In genomic region chr9:127937046-127937382, GRCh38 we compare ENCODE assay signal across 8 cellular contexts. TPM values are rescaled to one million over a fixed set of nuclear protein-coding genes. Genes with fewer than 3 reads are reported as not detected.
DNase-seq lines count a peak whose midpoint lies in the region; ATAC-seq and TF ChIP-seq lines count a peak whose summit lies in the region.

No MANE protein-coding gene starts in this region.

- no peaks in the 10 kb centered on the region for H3K36me3 ChIP-seq in RWPE2 (ENCODE audit: low read depth)
- peaks cover 5% of the 10 kb centered on the region for H3K36me3 ChIP-seq in fibroblast of lung (ENCODE audit: control insufficient read depth, insufficient read depth, low read length)
- no peaks in the 10 kb centered on the region for H3K36me3 ChIP-seq in rectal smooth muscle tissue (ENCODE audit: control insufficient read depth, insufficient read depth, low read length)

- peaks cover 30% of the 10 kb centered on the region for H3K79me2 ChIP-seq in fibroblast of lung (ENCODE audit: control insufficient read depth, insufficient read depth, low read length)

- TF ChIP-seq CTCF in GM12865 (IDR thresholded peaks at IDR 0.05; ENCODE audit: insufficient read depth, low read depth, low read length, missing control alignments) (no peak), RWPE2 (IDR thresholded peaks at IDR 0.05; ENCODE audit: poor library complexity, severe bottlenecking) (no peak), fibroblast of lung (conservative IDR thresholded peaks at IDR 0.05 in 1 of 2, IDR thresholded peaks at IDR 0.05 in 1 of 2; ENCODE audit: low read depth in 1 of 2, low read length in 2 of 2) (no peak)

- H4K20me1 ChIP-seq in fibroblast of lung (ENCODE audit: control insufficient read depth, extremely low read depth, insufficient read depth, low read length) = no peaks in the 10 kb centered on the region

- H3K27ac ChIP-seq in RWPE2 (ENCODE audit: poor library complexity, severe bottlenecking) = peak overlapping the region; percentile 22
- H3K27ac ChIP-seq in fibroblast of lung (ENCODE audit: insufficient read depth, low read length) = peak overlapping the region; percentile 74
- H3K27ac ChIP-seq in rectal smooth muscle tissue (ENCODE audit: low read depth, low read length) = no peak overlapping the region

- H3K4me3 ChIP-seq in GM12865 (ENCODE audit: low read depth, low read length) (peak overlapping the region; percentile 71), RWPE2 (ENCODE audit: severe bottlenecking) (peak overlapping the region; percentile 62), fibroblast of lung (replicated peaks in 1 of 4; ENCODE audit: control extremely low read depth in 1 of 4, insufficient read depth in 1 of 4, low read depth in 3 of 4, low read length in 4 of 4) (peak overlapping the region; percentile 68 to 93 (median 77)), rectal smooth muscle tissue (ENCODE audit: low read length) (peak overlapping the region; percentile 69)

- DNase-seq in GM12865 (ENCODE audit: low read depth) (no peak), RWPE2 (ENCODE audit: low spot score) (no peak), fibroblast of lung (ENCODE audit: low read depth in 2 of 2) (no peak), A172 (ENCODE audit: low spot score) (no peak), OCI-M2 (lab: John Stamatoyannopoulos, UW; ENCODE audit: unreplicated experiment) (no peak), iPS-NIHi11 (ENCODE audit: low spot score) (no peak)

- peak overlapping the region; percentile 69 for H3K9ac ChIP-seq in fibroblast of lung (ENCODE audit: insufficient read depth, low read length)
- peak overlapping the region; percentile 33 for H3K9ac ChIP-seq in rectal smooth muscle tissue (ENCODE audit: low read length)

- H2AFZ ChIP-seq in fibroblast of lung (ENCODE audit: low read length) = peak overlapping the region; percentile 3

- H3K9me3 ChIP-seq in RWPE2 (ENCODE audit: severe bottlenecking) = no peaks in the 10 kb centered on the region
- no peaks in the 10 kb centered on the region for H3K9me3 ChIP-seq in fibroblast of lung (ENCODE audit: control insufficient read depth, insufficient read depth, low read depth, low read length)

- H3K27me3 ChIP-seq in RWPE2 (ENCODE audit: insufficient read depth, poor library complexity, severe bottlenecking) = no peaks in the 10 kb centered on the region
- no peaks in the 10 kb centered on the region for H3K27me3 ChIP-seq in fibroblast of lung (ENCODE audit: control insufficient read depth, insufficient read depth, low read length)
- H3K27me3 ChIP-seq in rectal smooth muscle tissue (ENCODE audit: control insufficient read depth, insufficient read depth, low read length) = no peaks in the 10 kb centered on the region

- H3K4me1 ChIP-seq in RWPE2 (ENCODE audit: insufficient read depth, poor library complexity, severe bottlenecking) (peaks cover 6% of the 10 kb centered on the region), fibroblast of lung (ENCODE audit: control insufficient read depth, extremely low read depth, insufficient read depth, low read length) (peaks cover 15% of the 10 kb centered on the region), rectal smooth muscle tissue (ENCODE audit: control insufficient read depth, insufficient read depth, low read length) (peaks cover 12% of the 10 kb centered on the region)

- H3K4me2 ChIP-seq in fibroblast of lung (ENCODE audit: extremely low read depth, insufficient read depth, low read length) = peak overlapping the region; percentile 95

- ATAC-seq in RWPE2 (ENCODE audit: low read depth) = no peak; the same call in 2 of the 3 replicates
- ATAC-seq in HG02798 (IDR thresholded peaks at IDR 0.05; ENCODE audit: poor library complexity, unreplicated experiment) = no peak

RNA-seq across cellular contexts. Expression of gene DPM2, which starts 0.6 kb away (rescaled TPM):
- 8.5 and 11.7 TPM in 2 replicates for total RNA-seq in fibroblast of lung
- 24.1 and 36.2 TPM in 2 replicates for polyA plus RNA-seq in fibroblast of lung
- 33.2 and 44.8 TPM in 2 replicates for polyA plus RNA-seq in fibroblast of lung (2012)
- 67.0 and 102 TPM in 2 replicates for polyA minus RNA-seq in fibroblast of lung (ENCODE audit: low replicate concordance)
- total RNA-seq in A172 (2014; rRNA removed; shearing (Covaris generic)) = 49.7 and 50.5 TPM in 2 replicates

RNA-seq across cellular contexts. Expression of gene PIP5KL1, which starts 6.4 kb away (rescaled TPM):
- total RNA-seq in fibroblast of lung = 0.77 and 2.5 TPM in 2 replicates
- 0.84 and 1.9 TPM in 2 replicates for polyA plus RNA-seq in fibroblast of lung
- polyA plus RNA-seq in fibroblast of lung (2012) = 2.0 and 3.6 TPM in 2 replicates
- 2.9 TPM in 1 of 2 replicates, not detected in the other for polyA minus RNA-seq in fibroblast of lung (ENCODE audit: low replicate concordance)
- total RNA-seq in A172 (2014; rRNA removed; shearing (Covaris generic)) = 1.6 and 3.4 TPM in 2 replicates

RNA-seq across cellular contexts. Expression of gene ST6GALNAC4, which starts 20.2 kb away (rescaled TPM):
- total RNA-seq in fibroblast of lung = 28.1 and 32.6 TPM in 2 replicates
- 16.4 and 18.4 TPM in 2 replicates for polyA plus RNA-seq in fibroblast of lung
- 24.3 and 33.4 TPM in 2 replicates for polyA plus RNA-seq in fibroblast of lung (2012)
- polyA minus RNA-seq in fibroblast of lung (ENCODE audit: low replicate concordance) = 33.5 and 37.8 TPM in 2 replicates
- 32.7 and 38.3 TPM in 2 replicates for total RNA-seq in A172 (2014; rRNA removed; shearing (Covaris generic))

RNA-seq across cellular contexts. Expression of gene ST6GALNAC6, which starts 37.6 kb away (rescaled TPM):
- total RNA-seq in fibroblast of lung = 60.9 and 69.5 TPM in 2 replicates
- 53.3 and 56.0 TPM in 2 replicates for polyA plus RNA-seq in fibroblast of lung
- polyA plus RNA-seq in fibroblast of lung (2012) = 74.8 and 76.3 TPM in 2 replicates
- 129 and 139 TPM in 2 replicates for polyA minus RNA-seq in fibroblast of lung (ENCODE audit: low replicate concordance)
- total RNA-seq in A172 (2014; rRNA removed; shearing (Covaris generic)) = 40.6 and 61.6 TPM in 2 replicates

RNA-seq across cellular contexts. Expression of gene EEIG1, which starts 43.8 kb away (rescaled TPM):
- total RNA-seq in fibroblast of lung = 7.2 and 13.2 TPM in 2 replicates
- polyA plus RNA-seq in fibroblast of lung = 12.8 and 21.4 TPM in 2 replicates
- polyA plus RNA-seq in fibroblast of lung (2012) = 18.2 and 20.9 TPM in 2 replicates
- 14.9 and 16.2 TPM in 2 replicates for polyA minus RNA-seq in fibroblast of lung (ENCODE audit: low replicate concordance)
- 21.4 and 23.6 TPM in 2 replicates for total RNA-seq in A172 (2014; rRNA removed; shearing (Covaris generic))
